Comparison of ENCODE assay signal across 13 cellular contexts in the genomic region with DNA sequence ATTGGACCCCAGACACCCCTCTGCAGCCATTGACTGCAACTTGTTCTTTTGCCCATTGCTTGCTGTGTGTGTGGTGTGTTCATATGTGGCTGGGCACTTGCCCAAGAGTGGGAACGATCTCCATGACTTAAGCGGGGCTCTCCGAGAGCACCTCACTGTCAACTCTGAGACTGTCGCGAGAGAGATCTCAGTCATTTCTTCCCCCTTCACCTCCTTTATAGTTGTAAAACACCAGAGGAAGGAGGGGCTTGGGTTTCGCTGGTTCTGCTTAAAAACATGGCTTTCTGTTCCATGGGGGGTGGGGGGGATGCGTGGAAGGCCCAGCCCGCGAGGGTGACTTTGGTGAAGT. TPM values are rescaled to one million over a fixed set of nuclear protein-coding genes. Genes with fewer than 3 reads are reported as not detected.
DNase-seq lines count a peak whose midpoint lies in the region; ATAC-seq and TF ChIP-seq lines count a peak whose summit lies in the region.
"Had no signal": no experiment of that assay in that cellular context is flagged by ENCODE, and none has a peak within 500 bp of the region (broad histone marks: within the 10 kb centered on the region; RNA-seq: fewer than 3 reads in every experiment).

No MANE protein-coding gene starts in this region.

- H3K4me1 ChIP-seq in tibial artery: peaks cover 0 to 22% (median 15%) of the 10 kb centered on the region in 4 donors

- peaks cover 45% of the 10 kb centered on the region for H3K4me1 Mint-ChIP-seq in CD4-positive, alpha-beta T cell (ENCODE audit: low read depth)
- H3K4me1 Mint-ChIP-seq in activated T-helper 1 cell treated with anti-CD3 and anti-CD28 coated beads, Interleukin-12 subunit alpha, Interleukin-12 subunit beta, Interleukin-2, Interleukin-4 antibody, amounts not matched to agents 30 ng/mL and 10 ng/mL and 1 ng/mL, durations not matched to agents 14 hours and 24 hours and 36 hours (ENCODE audit: low read depth): peaks cover 45% of the 10 kb centered on the region
- peaks cover 8% of the 10 kb centered on the region for H3K4me1 Mint-ChIP-seq in mesothelial cell of epicardium

- peaks cover 7% of the 10 kb centered on the region for H3K27me3 Mint-ChIP-seq in CD4-positive, alpha-beta T cell
- H3K27me3 Mint-ChIP-seq in activated T-helper 1 cell treated with anti-CD3 and anti-CD28 coated beads, Interleukin-12 subunit alpha, Interleukin-12 subunit beta, Interleukin-2, Interleukin-4 antibody, amounts not matched to agents 30 ng/mL and 10 ng/mL and 1 ng/mL, durations not matched to agents 14 hours and 24 hours and 36 hours (ENCODE audit: insufficient read depth): peaks cover 14% of the 10 kb centered on the region
- H3K27me3 Mint-ChIP-seq in mesothelial cell of epicardium (ENCODE audit: low read depth): peaks cover 79% of the 10 kb centered on the region

- in situ Hi-C loops in KBM-7 (cut with MboI; ENCODE audit: low pct_unique_long_range_greater_than_20kb, low sequenced_read_pairs): no loop called here

- H3K27ac Mint-ChIP-seq in CD4-positive, alpha-beta T cell: peak overlapping the region; percentile 43
- peak overlapping the region; percentile 30 for H3K27ac Mint-ChIP-seq in activated T-helper 1 cell treated with anti-CD3 and anti-CD28 coated beads, Interleukin-12 subunit alpha, Interleukin-12 subunit beta, Interleukin-2, Interleukin-4 antibody, amounts not matched to agents 30 ng/mL and 10 ng/mL and 1 ng/mL, durations not matched to agents 14 hours and 24 hours and 36 hours
- no peak overlapping the region for H3K27ac Mint-ChIP-seq in mesothelial cell of epicardium

- H3K9me3 ChIP-seq in CD4-positive, alpha-beta T cell (ENCODE audit: control insufficient read depth, low read length): no peaks in the 10 kb centered on the region
- H3K9me3 ChIP-seq in tibial artery: no peaks in the 10 kb centered on the region
- H3K9me3 ChIP-seq: body of pancreas had no signal

- H3K27ac ChIP-seq in CD4-positive, alpha-beta T cell (ENCODE audit: low read depth, low read length): no peak overlapping the region
- no peak overlapping the region for H3K27ac ChIP-seq in tibial artery
- H3K27ac ChIP-seq: body of pancreas had no signal

- DNase-seq in CD4-positive, alpha-beta T cell: no peak
- DNase-seq in activated T-helper 1 cell treated with anti-CD3 and anti-CD28 coated beads, Interleukin-12 subunit alpha, Interleukin-12 subunit beta, Interleukin-2, Interleukin-4 antibody, amounts not matched to agents 30 ng/mL and 10 ng/mL and 1 ng/mL, durations not matched to agents 14 hours and 24 hours and 36 hours (ENCODE audit: low spot score): no peak
- DNase-seq in mesothelial cell of epicardium (ENCODE audit: low spot score in 2 of 2, unreplicated experiment in 2 of 2) (no peak), tibial artery (no peak), KBM-7 (no peak)
- DNase-seq in stimulated activated CD4-positive, alpha-beta T cell treated with anti-CD3 and anti-CD28 coated beads, Interleukin-4, amount 100 ng/mL, for 24 hours: no peak
- DNase-seq: NCI-H2081 treated with DMSO at 0.1 percent for 48 hours had no signal

- no peaks in the 10 kb centered on the region for H3K36me3 ChIP-seq in tibial artery

- CTCF ChIA-PET in CD4-positive, alpha-beta T cell (lab: Charles Lee): interaction anchor here (2.1 kb wide), 1 partner anchor 43 kb away, joined by 6 read pairs; no protein-coding TSS in a partner anchor

- no peaks in the 10 kb centered on the region for H3K9me3 Mint-ChIP-seq in CD4-positive, alpha-beta T cell
- H3K9me3 Mint-ChIP-seq in activated T-helper 1 cell treated with anti-CD3 and anti-CD28 coated beads, Interleukin-12 subunit alpha, Interleukin-12 subunit beta, Interleukin-2, Interleukin-4 antibody, amounts not matched to agents 30 ng/mL and 10 ng/mL and 1 ng/mL, durations not matched to agents 14 hours and 24 hours and 36 hours: no peaks in the 10 kb centered on the region
- no peaks in the 10 kb centered on the region for H3K9me3 Mint-ChIP-seq in mesothelial cell of epicardium

- peak overlapping the region; percentile 74 for H3K4me3 Mint-ChIP-seq in CD4-positive, alpha-beta T cell
- H3K4me3 Mint-ChIP-seq in activated T-helper 1 cell treated with anti-CD3 and anti-CD28 coated beads, Interleukin-12 subunit alpha, Interleukin-12 subunit beta, Interleukin-2, Interleukin-4 antibody, amounts not matched to agents 30 ng/mL and 10 ng/mL and 1 ng/mL, durations not matched to agents 14 hours and 24 hours and 36 hours: no peak overlapping the region
- H3K4me3 Mint-ChIP-seq in mesothelial cell of epicardium: peak overlapping the region; percentile 56

- no peak overlapping the region for H3K4me3 ChIP-seq in tibial artery
- H3K4me3 ChIP-seq: body of pancreas had no signal

- peak; percentile 8 for TF ChIP-seq POLR2A in GM18526 (IDR thresholded peaks at IDR 0.05; ENCODE audit: extremely low read depth, insufficient read length)

- TF ChIP-seq CTCF in CD4-positive, alpha-beta T cell (IDR thresholded peaks at IDR 0.05): no peak
- TF ChIP-seq CTCF in mesothelial cell of epicardium (IDR thresholded peaks at IDR 0.05; ENCODE audit: unreplicated experiment): no peak
- TF ChIP-seq CTCF in tibial artery (IDR thresholded peaks at IDR 0.05): no peak

- intact Hi-C loops in CD4-positive, alpha-beta T cell (cut with DNase I, micrococcal nuclease): no loop called here
- intact Hi-C loops in activated T-helper 1 cell treated with anti-CD3 and anti-CD28 coated beads, Interleukin-12 subunit alpha, Interleukin-12 subunit beta, Interleukin-2, Interleukin-4 antibody, amounts not matched to agents 30 ng/mL and 10 ng/mL and 1 ng/mL, durations not matched to agents 14 hours and 24 hours and 36 hours (cut with micrococcal nuclease): no loop called here
- intact Hi-C loops in tibial artery (cut with DNase I; ENCODE audit: low total_unique reads): loop anchor here (5.0 kb wide), 1 partner anchor 69 kb away; no protein-coding TSS in a partner anchor

- no peaks in the 10 kb centered on the region for H3K27me3 ChIP-seq in CD4-positive, alpha-beta T cell (ENCODE audit: control insufficient read depth, insufficient read depth, low read length)
- H3K27me3 ChIP-seq in tibial artery: peaks cover 0 to 93% of the 10 kb centered on the region in 2 donors

- POLR2A ChIA-PET in CD4-positive, alpha-beta T cell (lab: Charles Lee): interaction anchor here (3.2 kb wide), 1 partner anchor 31 kb away, joined by 20 read pairs; no protein-coding TSS in a partner anchor

- peaks cover 25% of the 10 kb centered on the region for H3K36me3 Mint-ChIP-seq in CD4-positive, alpha-beta T cell (ENCODE audit: low read depth)
- peaks cover 33% of the 10 kb centered on the region for H3K36me3 Mint-ChIP-seq in activated T-helper 1 cell treated with anti-CD3 and anti-CD28 coated beads, Interleukin-12 subunit alpha, Interleukin-12 subunit beta, Interleukin-2, Interleukin-4 antibody, amounts not matched to agents 30 ng/mL and 10 ng/mL and 1 ng/mL, durations not matched to agents 14 hours and 24 hours and 36 hours (ENCODE audit: low read depth)
- H3K36me3 Mint-ChIP-seq in mesothelial cell of epicardium: no peaks in the 10 kb centered on the region

- no peak for ATAC-seq in CD4-positive, alpha-beta T cell (ENCODE audit: poor library complexity)
- ATAC-seq in GM21737 (IDR thresholded peaks at IDR 0.05; ENCODE audit: unreplicated experiment): no peak
- ATAC-seq: body of pancreas had no signal

RNA-seq across cellular contexts. Expression of gene PHOSPHO1, which starts 7.4 kb away (rescaled TPM):
- not detected for total RNA-seq in CD4-positive, alpha-beta T cell
- 0.37 TPM in 1 of 2 replicates, not detected in the other for total RNA-seq in activated T-helper 1 cell treated with anti-CD3 and anti-CD28 coated beads, Interleukin-12 subunit alpha, Interleukin-12 subunit beta, Interleukin-2, Interleukin-4 antibody, amounts not matched to agents 30 ng/mL and 10 ng/mL and 1 ng/mL, durations not matched to agents 14 hours and 24 hours and 36 hours
- 0.25 to 0.40 TPM in 2 of 3 replicates, not detected in the other for total RNA-seq in mesothelial cell of epicardium
- total RNA-seq: subcutaneous adipose tissue; T-helper 1 cell treated with Interleukin-12 subunit alpha and Interleukin-12 subunit beta and Interleukin-4 antibody, amounts not matched to agents 30 ng/mL and 1 ng/mL, for 36 hours had no signal

RNA-seq across cellular contexts. Expression of gene ABI3, which starts 12.6 kb away (rescaled TPM):
- total RNA-seq in CD4-positive, alpha-beta T cell: 1 to 10 TPM; 5.6 to 5.8 TPM
- 32.8 and 33.0 TPM in 2 replicates for total RNA-seq in activated T-helper 1 cell treated with anti-CD3 and anti-CD28 coated beads, Interleukin-12 subunit alpha, Interleukin-12 subunit beta, Interleukin-2, Interleukin-4 antibody, amounts not matched to agents 30 ng/mL and 10 ng/mL and 1 ng/mL, durations not matched to agents 14 hours and 24 hours and 36 hours
- total RNA-seq in mesothelial cell of epicardium: 0.51 to 1.3 TPM (median 0.69 TPM) in 3 replicates
- total RNA-seq: renal cortical epithelial cell had no signal

RNA-seq across cellular contexts. Expression of gene GNGT2, which starts 12.8 kb away (rescaled TPM):
- 1 to 10 TPM; 2.3 to 2.4 TPM for total RNA-seq in CD4-positive, alpha-beta T cell
- total RNA-seq in activated T-helper 1 cell treated with anti-CD3 and anti-CD28 coated beads, Interleukin-12 subunit alpha, Interleukin-12 subunit beta, Interleukin-2, Interleukin-4 antibody, amounts not matched to agents 30 ng/mL and 10 ng/mL and 1 ng/mL, durations not matched to agents 14 hours and 24 hours and 36 hours: 16.5 and 18.4 TPM in 2 replicates
- 0.34 TPM in 1 of 3 replicates, not detected in the others for total RNA-seq in mesothelial cell of epicardium
- total RNA-seq: renal cortical epithelial cell had no signal
